Comparison of ENCODE assay signal across 19 cellular contexts in the genomic region with DNA sequence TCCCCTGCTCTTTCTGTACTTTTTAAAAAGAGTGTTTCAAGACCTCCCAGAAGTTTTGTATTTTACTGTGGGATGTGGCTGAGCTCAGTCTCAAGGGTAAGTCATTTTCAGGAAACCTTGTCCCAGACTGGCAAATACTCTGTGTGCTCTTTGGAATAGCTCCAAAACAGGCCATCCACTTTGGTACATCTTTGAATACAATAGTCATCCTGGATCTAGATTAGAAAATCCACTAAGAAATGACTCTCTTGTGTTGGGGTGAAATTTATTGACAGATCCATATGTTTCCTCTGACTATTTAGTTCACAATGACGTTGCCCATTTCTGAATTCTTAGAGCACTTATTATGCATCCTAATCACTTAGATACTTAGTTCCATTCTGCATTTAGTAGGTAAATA.
DNase-seq lines count a peak whose midpoint lies in the region; ATAC-seq, FAIRE-seq and TF ChIP-seq lines count a peak whose summit lies in the region.
"Had no signal": no experiment of that assay in that cellular context is flagged by ENCODE, and none has a peak within 500 bp of the region (broad histone marks: within the 10 kb centered on the region; RNA-seq: fewer than 3 reads in every experiment).

No MANE protein-coding gene starts in this region.

- no peaks in the 10 kb centered on the region for H3K9me2 ChIP-seq in PC-3 (replicated peaks; ENCODE audit: low read length)

- H3K9ac ChIP-seq in PC-3 (ENCODE audit: low read length) = peak overlapping the region; percentile 50
- H3K9ac ChIP-seq: BLaER1 had no signal

- no TSS peak for BruUV-seq in PC-3 (replicated peaks; lab: Mats Ljungman, UMichigan)

- H2AFZ ChIP-seq in PC-3 (ENCODE audit: low read length) = no peak overlapping the region

- H3K4me3 Mint-ChIP-seq in activated CD8-positive, alpha-beta memory T cell treated with anti-CD3 and anti-CD28 coated beads, Interleukin-2, amount 10 ng/mL, durations not matched to agents 7 days and 5 days = no peak overlapping the region
- H3K4me3 Mint-ChIP-seq: CD8-positive, alpha-beta memory T cell had no signal

- intact Hi-C loops in PC-3 (cut with micrococcal nuclease) (loop anchor here (5.0 to 10.0 kb wide), 3 partner anchors 143 to 510 kb away; partner anchors contain the start of gene C7), ovary (cut with DNase I) (no loop called here), posterior vena cava (cut with DNase I) (no loop called here)

- no peaks in the 10 kb centered on the region for H3K4me1 Mint-ChIP-seq in activated CD8-positive, alpha-beta memory T cell treated with anti-CD3 and anti-CD28 coated beads, Interleukin-2, amount 10 ng/mL, durations not matched to agents 7 days and 5 days
- H3K4me1 Mint-ChIP-seq: CD8-positive, alpha-beta memory T cell had no signal

- WGBS in A549 (ENCODE audit: missing lambda C conversion rate) = 65% methylated on average over 1 of the region's 1 CpG
- WGBS in ovary, 3 donors = 42 to 89% (median 78%) methylated on average over 1 of the region's 1 CpG

- POLR2A ChIA-PET in A549 (lab: Yijun Ruan, JAX) (no interaction called here), PC-3 (lab: Charles Lee; ENCODE audit: unreplicated experiment) (no interaction called here)

- no peak for TF ChIP-seq EP300 in A549 (IDR thresholded peaks at IDR 0.05)
- no peak for TF ChIP-seq EP300 in ovary (IDR thresholded peaks at IDR 0.05)

- no peak overlapping the region for H3K27ac Mint-ChIP-seq in activated CD8-positive, alpha-beta memory T cell treated with anti-CD3 and anti-CD28 coated beads, Interleukin-2, amount 10 ng/mL, durations not matched to agents 7 days and 5 days
- H3K27ac Mint-ChIP-seq: CD8-positive, alpha-beta memory T cell had no signal

- no peaks in the 10 kb centered on the region for H3K36me3 Mint-ChIP-seq in activated CD8-positive, alpha-beta memory T cell treated with anti-CD3 and anti-CD28 coated beads, Interleukin-2, amount 10 ng/mL, durations not matched to agents 7 days and 5 days
- H3K36me3 Mint-ChIP-seq: CD8-positive, alpha-beta memory T cell had no signal

- H3K27me3 ChIP-seq in PC-3 (ENCODE audit: low read length) (no peaks in the 10 kb centered on the region), ovary (no peaks in the 10 kb centered on the region)
- H3K27me3 ChIP-seq: BLaER1 had no signal

- no peaks in the 10 kb centered on the region for H3K27me3 Mint-ChIP-seq in activated CD8-positive, alpha-beta memory T cell treated with anti-CD3 and anti-CD28 coated beads, Interleukin-2, amount 10 ng/mL, durations not matched to agents 7 days and 5 days
- H3K27me3 Mint-ChIP-seq: CD8-positive, alpha-beta memory T cell had no signal

- no peak for ATAC-seq in A549
- peak; percentile 2; the same call in 1 of the 2 replicates for ATAC-seq in PC-3
- ATAC-seq in activated CD8-positive, alpha-beta memory T cell treated with anti-CD3 and anti-CD28 coated beads, Interleukin-2, amount 10 ng/mL, durations not matched to agents 7 days and 5 days = no peak

- TF ChIP-seq RAD21 in A549 (conservative IDR thresholded peaks at IDR 0.05 in 1 of 2, IDR thresholded peaks at IDR 0.05 in 1 of 2) = no peak

- TF ChIP-seq POLR2A in A549 (IDR thresholded peaks at IDR 0.05; ENCODE audit: low read length) = no peak
- no peak for TF ChIP-seq POLR2A in ovary (IDR thresholded peaks at IDR 0.05)

- peak overlapping the region; percentile 52 for H3K4me2 ChIP-seq in A549
- H3K4me2 ChIP-seq in PC-3 (ENCODE audit: low read length) = peak overlapping the region; percentile 67
- H3K4me2 ChIP-seq: BLaER1 had no signal

- H3K27ac ChIP-seq in A549 (peak overlapping the region; percentile 73 to 84), PC-3 (ENCODE audit: low read length) (peak overlapping the region; percentile 91), ovary (no peak overlapping the region)
- H3K27ac ChIP-seq: BLaER1 had no signal

- H3K79me2 ChIP-seq in PC-3 (ENCODE audit: low read length) = no peaks in the 10 kb centered on the region

- H3K4me1 ChIP-seq in A549 (peaks cover 75% of the 10 kb centered on the region), PC-3 (ENCODE audit: insufficient read depth, low read length) (peaks cover 80% of the 10 kb centered on the region), ovary (ENCODE audit: insufficient read depth) (peaks cover 2% of the 10 kb centered on the region)
- H3K4me1 ChIP-seq: BLaER1 had no signal

- H4K20me1 ChIP-seq in PC-3 (ENCODE audit: low read length) = no peaks in the 10 kb centered on the region
- H4K20me1 ChIP-seq: BLaER1 had no signal

- H3K4me3 ChIP-seq in A549 (no peak overlapping the region), PC-3 (ENCODE audit: low read length) (peak overlapping the region; percentile 12; the same call in 1 of the 2 replicates), fibroblast of pulmonary artery (replicated peaks; ENCODE audit: low read depth, low read length) (no peak overlapping the region), ovary (no peak overlapping the region)
- H3K4me3 ChIP-seq: BLaER1 had no signal

- CTCF ChIA-PET in A549 (lab: Yijun Ruan, JAX) (interaction anchor here (0.5 to 1.4 kb wide), 3 partner anchors 8 to 144 kb away, joined by 3 read pairs; no protein-coding TSS in a partner anchor), PC-3 (lab: Charles Lee) (no interaction called here)
- CTCF ChIA-PET in activated CD8-positive, alpha-beta memory T cell treated with anti-CD3 and anti-CD28 coated beads, Interleukin-2, amount 10 ng/mL, durations not matched to agents 7 days and 5 days (lab: Charles Lee) = no interaction called here

- H3F3A ChIP-seq in PC-3 (ENCODE audit: low read length, unreplicated experiment) = peaks cover 19% of the 10 kb centered on the region

- no peaks in the 10 kb centered on the region for H3K9me3 Mint-ChIP-seq in activated CD8-positive, alpha-beta memory T cell treated with anti-CD3 and anti-CD28 coated beads, Interleukin-2, amount 10 ng/mL, durations not matched to agents 7 days and 5 days (ENCODE audit: low read depth)

- no peaks in the 10 kb centered on the region for H3K36me3 ChIP-seq in PC-3 (ENCODE audit: low read depth, low read length)
- no peaks in the 10 kb centered on the region for H3K36me3 ChIP-seq in ovary
- H3K36me3 ChIP-seq: BLaER1 had no signal

- no peak for TF ChIP-seq CTCF in A549 (IDR thresholded peaks at IDR 0.05)
- TF ChIP-seq CTCF in PC-3 (conservative IDR thresholded peaks at IDR 0.05; ENCODE audit: low read depth, low read length) = no peak
- TF ChIP-seq CTCF in fibroblast of pulmonary artery (IDR thresholded peaks at IDR 0.05; ENCODE audit: low read length, missing control alignments) = no peak
- TF ChIP-seq CTCF in ovary (IDR thresholded peaks at IDR 0.05) = no peak

- H3K9me3 ChIP-seq in A549 = no peaks in the 10 kb centered on the region
- no peaks in the 10 kb centered on the region for H3K9me3 ChIP-seq in PC-3 (ENCODE audit: low read length)
- no peaks in the 10 kb centered on the region for H3K9me3 ChIP-seq in ovary
- H3K9me3 ChIP-seq: BLaER1 had no signal

- no peak for DNase-seq in A549 (ENCODE audit: low read depth in 1 of 2, low spot score in 1 of 2)
- peak; percentile 24 for DNase-seq in ELR (ENCODE audit: low read depth)
- peak; percentile 91 for DNase-seq in PC-3
- DNase-seq in fibroblast of pulmonary artery (ENCODE audit: low read depth) = peak; percentile 56
- no peak for DNase-seq in ovary
- DNase-seq in activated CD8-positive, alpha-beta memory T cell treated with anti-CD3 and anti-CD28 coated beads, Interleukin-2, amount 10 ng/mL, durations not matched to agents 7 days and 5 days = no peak
- DNase-seq in posterior vena cava (ENCODE audit: low spot score) = no peak
- DNase-seq in kidney tubule cell (ENCODE audit: low spot score) = no peak
- DNase-seq: CD8-positive, alpha-beta memory T cell; DND-41; GOT3; KG1; MM.1S; NCI-H1105 treated with DMSO at 0.1 percent for 48 hours; NCI-H187 treated with DMSO at 0.1 percent for 48 hours; NCI-H2171; NCI-H510A; NCI-H82 had no signal

- FAIRE-seq in A549 (lab: Jason Lieb, UNC) = no peak

TF ChIP-seq in A549, 52 proteins besides CTCF, POLR2A, EP300 and RAD21 (continues in another document):
- TF ChIP-seq MAZ (IDR thresholded peaks at IDR 0.05; ENCODE audit: borderline replicate concordance, low read depth, low read length) (no peak), ZSCAN20 (CRISPR knock-in tag; IDR thresholded peaks at IDR 0.05) (no peak), FOSB (CRISPR knock-in tag; IDR thresholded peaks at IDR 0.05) (no peak), ZNF302 (CRISPR knock-in tag; IDR thresholded peaks at IDR 0.05) (no peak), HDAC2 (IDR thresholded peaks at IDR 0.05) (no peak), EHF (CRISPR knock-in tag; IDR thresholded peaks at IDR 0.05) (no peak), KDM1A (IDR thresholded peaks at IDR 0.05; ENCODE audit: low read depth) (no peak), SREBF2 (IDR thresholded peaks at IDR 0.05) (no peak), E2F6 (IDR thresholded peaks at IDR 0.05; ENCODE audit: borderline replicate concordance, low read depth) (no peak), NFE2L2 (conservative IDR thresholded peaks at IDR 0.05; ENCODE audit: low read length) (no peak), ZC3H11A (IDR thresholded peaks at IDR 0.05) (no peak), BCL3 (IDR thresholded peaks at IDR 0.05) (no peak), HOXB13 (CRISPR knock-in tag; IDR thresholded peaks at IDR 0.05; ENCODE audit: low read depth) (no peak), HOXB5 (CRISPR knock-in tag; IDR thresholded peaks at IDR 0.05) (no peak), ZFP36 (IDR thresholded peaks at IDR 0.05; ENCODE audit: borderline replicate concordance, partially characterized antibody) (no peak), BHLHE40 (IDR thresholded peaks at IDR 0.05; ENCODE audit: low read depth, low read length) (no peak), CBX8 (IDR thresholded peaks at IDR 0.05) (no peak), KDM5A (IDR thresholded peaks at IDR 0.05) (no peak)

Comparison
In these comparisons a context has a peak if more than half of its experiments do, and no peak if none do; other contexts are left out.
1. DNase-seq: peak in ELR (single experiment), PC-3 (single experiment) and fibroblast of pulmonary artery (single experiment); none in A549 (0 of 2), ovary (0 of 5), activated CD8-positive, alpha-beta memory T cell treated with anti-CD3 and anti-CD28 coated beads, Interleukin-2, amount 10 ng/mL, durations not matched to agents 7 days and 5 days (single experiment), posterior vena cava (single experiment) and kidney tubule cell (single experiment).
2. H3K27ac ChIP-seq: peak in A549 (2 of 2) and PC-3 (single experiment); none in ovary (0 of 2).